In genomic region chr1:31980835-31981782, GRCh38 we compare ENCODE assay signal across 15 cellular contexts. TPM values are rescaled to one million over a fixed set of nuclear protein-coding genes. Genes with fewer than 3 reads are reported as not detected.
A peak's percentile ranks its signal among the peaks of the same experiment; 100 is the strongest.
DNase-seq lines count a peak whose midpoint lies in the region; ATAC-seq, FAIRE-seq and TF ChIP-seq lines count a peak whose summit lies in the region.
"Had no signal": no experiment of that assay in that cellular context is flagged by ENCODE, and none has a peak within 500 bp of the region (broad histone marks: within the 10 kb centered on the region; RNA-seq: fewer than 3 reads in every experiment).

No MANE protein-coding gene starts in this region.

- SMC1A ChIA-PET in GM12878 (lab: Charles Lee; ENCODE audit: uncharacterized antibody, unreplicated experiment) = interaction anchor here (0.6 to 7.5 kb wide), 10 partner anchors 8 to 63 kb away, joined by 3 to 45 read pairs (median 4); no protein-coding TSS in a partner anchor

- H3K4me1 ChIP-seq in BLaER1 (peaks cover 98% of the 10 kb centered on the region), MM.1S (ENCODE audit: low read length) (peaks cover 44% of the 10 kb centered on the region), GM12878 (ENCODE audit: control insufficient read depth, insufficient read depth, low read length) (peaks cover 32% of the 10 kb centered on the region), stomach (peaks cover 0 to 24% (median 21%) of the 10 kb centered on the region in 4 donors), hepatocyte (ENCODE audit: insufficient read depth) (peaks cover 9% of the 10 kb centered on the region)
- H3K4me1 ChIP-seq: psoas muscle had no signal

- H3K79me2 ChIP-seq in MM.1S (ENCODE audit: low read length) (no peaks in the 10 kb centered on the region), GM12878 (ENCODE audit: control insufficient read depth, insufficient read depth, low read length) (no peaks in the 10 kb centered on the region), hepatocyte (no peaks in the 10 kb centered on the region)

- H3K9me3 ChIP-seq in BLaER1 (no peaks in the 10 kb centered on the region), MM.1S (replicated peaks; ENCODE audit: insufficient read depth, low read length) (no peaks in the 10 kb centered on the region), GM12878 (replicated peaks; ENCODE audit: control insufficient read depth, insufficient read depth, low read length) (no peaks in the 10 kb centered on the region), stomach (no peaks in the 10 kb centered on the region), hepatocyte (ENCODE audit: low read depth) (no peaks in the 10 kb centered on the region)
- H3K9me3 ChIP-seq: psoas muscle had no signal

- ATAC-seq in GM12878 = peak; percentile 85
- ATAC-seq: psoas muscle had no signal

- H4K20me1 ChIP-seq in BLaER1 (no peaks in the 10 kb centered on the region), MM.1S (ENCODE audit: insufficient read depth, low read length) (no peaks in the 10 kb centered on the region), GM12878 (ENCODE audit: control insufficient read depth, insufficient read depth) (no peaks in the 10 kb centered on the region), hepatocyte (ENCODE audit: insufficient read depth, poor library complexity, severe bottlenecking) (no peaks in the 10 kb centered on the region)

- peak overlapping the region; percentile 67; the same call in 1 of the 2 replicates for H3K9ac ChIP-seq in BLaER1
- H3K9ac ChIP-seq in MM.1S (ENCODE audit: low read length) = peak overlapping the region; percentile 11; the same call in 1 of the 2 replicates
- no peak overlapping the region for H3K9ac ChIP-seq in GM12878 (ENCODE audit: control insufficient read depth, insufficient read depth, low read length)

- peak overlapping the region; percentile 66 for H2AFZ ChIP-seq in MM.1S (ENCODE audit: low read length)
- H2AFZ ChIP-seq in GM12878 (ENCODE audit: control insufficient read depth, low read depth, low read length) = peak overlapping the region; percentile 67
- H2AFZ ChIP-seq in hepatocyte = no peak overlapping the region

- H3K36me3 ChIP-seq in BLaER1 = no peaks in the 10 kb centered on the region
- no peaks in the 10 kb centered on the region for H3K36me3 ChIP-seq in MM.1S (replicated peaks; ENCODE audit: insufficient read depth, low read length)
- no peaks in the 10 kb centered on the region for H3K36me3 ChIP-seq in GM12878 (ENCODE audit: control insufficient read depth in 2 of 2, insufficient read depth in 2 of 2, low read length in 1 of 2)
- no peaks in the 10 kb centered on the region for H3K36me3 ChIP-seq in stomach
- no peaks in the 10 kb centered on the region for H3K36me3 ChIP-seq in hepatocyte (replicated peaks; ENCODE audit: insufficient read depth, low read depth)

- RAD21 ChIA-PET in GM12878 (lab: Charles Lee; ENCODE audit: unreplicated experiment) = interaction anchor here (0.6 to 1.1 kb wide), 3 partner anchors 19 to 173 kb away, joined by 3 to 5 read pairs (median 5); no protein-coding TSS in a partner anchor

- peaks cover 33% of the 10 kb centered on the region for H3F3A ChIP-seq in MM.1S (ENCODE audit: insufficient read depth, low read length)

- no peak for TF ChIP-seq POLR2A in GM12878 (IDR thresholded peaks at IDR 0.05; ENCODE audit: low read depth, low read length)
- TF ChIP-seq POLR2A in stomach (IDR thresholded peaks at IDR 0.05) = no peak

- DNase-seq in GM12865 (ENCODE audit: low read depth) (peak; percentile 83), MM.1S (peak; percentile 74), GM12878 (ENCODE audit: low read depth, low spot score) (peak; percentile 60), DMS53 (lab: John Stamatoyannopoulos, UW) (no peak), stomach (no peak), Kasumi-1 (lab: John Stamatoyannopoulos, UW) (no peak), hepatocyte (ENCODE audit: low spot score) (no peak)
- DNase-seq: mammary epithelial cell; psoas muscle; stimulated activated CD4-positive, alpha-beta T cell treated with anti-CD3 and anti-CD28 coated beads, Interleukin-1b, Interleukin-23, amount 100 ng/mL, for 48 hours had no signal

- WGBS in GM12878 (ENCODE audit: insufficient coverage, insufficient replicate concordance, low lambda C conversion rate, missing lambda C conversion rate) = 9% methylated on average over 12 of the region's 12 CpGs
- 72 to 80% (median 74%) methylated on average over 12 of the region's 12 CpGs for WGBS in stomach, 5 donors
- 87% methylated on average over 12 of the region's 12 CpGs for WGBS in hepatocyte (ENCODE audit: low lambda C conversion rate, missing lambda C conversion rate)

- TF ChIP-seq EP300 in GM12878 (IDR thresholded peaks at IDR 0.05; ENCODE audit: borderline replicate concordance in 1 of 2, control insufficient read depth in 1 of 2, low read depth in 2 of 2, low read length in 2 of 2) (peak in 1 of 2 experiments; percentile 65; a peak in 2 of 4 replicates), stomach (IDR thresholded peaks at IDR 0.05) (no peak)

- no peaks in the 10 kb centered on the region for H3K9me2 ChIP-seq in MM.1S (replicated peaks; ENCODE audit: insufficient read depth, low read length)
- no peaks in the 10 kb centered on the region for H3K9me2 ChIP-seq in hepatocyte (replicated peaks; ENCODE audit: insufficient read depth)

- TF ChIP-seq CTCF in GM12865 (IDR thresholded peaks at IDR 0.05; ENCODE audit: insufficient read depth, low read depth, low read length, missing control alignments) = no peak
- no peak for TF ChIP-seq CTCF in MM.1S (IDR thresholded peaks at IDR 0.05; ENCODE audit: low read length)
- TF ChIP-seq CTCF in GM12878 (IDR thresholded peaks at IDR 0.05 in 2 of 3, conservative IDR thresholded peaks at IDR 0.05 in 1 of 3; ENCODE audit: control insufficient read depth in 2 of 3, extremely low read depth in 1 of 3, insufficient read depth in 1 of 3, low read depth in 3 of 3, low read length in 3 of 3) = peak in 1 of 3 experiments; percentile 24; a peak in 1 of 6 replicates
- TF ChIP-seq CTCF in stomach (IDR thresholded peaks at IDR 0.05) = no peak
- no peak for TF ChIP-seq CTCF in hepatocyte (IDR thresholded peaks at IDR 0.05; ENCODE audit: poor library complexity)

- H3K27me3 ChIP-seq in BLaER1 (no peaks in the 10 kb centered on the region), MM.1S (replicated peaks; ENCODE audit: insufficient read depth, low read length) (no peaks in the 10 kb centered on the region), GM12878 (replicated peaks in 1 of 2; ENCODE audit: control insufficient read depth in 2 of 2, insufficient read depth in 2 of 2, low read length in 1 of 2) (no peaks in the 10 kb centered on the region), stomach (no peaks in the 10 kb centered on the region), hepatocyte (no peaks in the 10 kb centered on the region)

- POLR2A ChIA-PET in GM12878 (lab: Charles Lee) = interaction anchor here (0.5 to 1.4 kb wide), 11 partner anchors 9 to 1044 kb away, joined by 3 to 7 read pairs (median 4); partner anchors contain the start of gene KPNA6

- intact Hi-C loops in GM12878 (cut with micrococcal nuclease; ENCODE audit: unreplicated experiment) (loop anchor here (5.0 kb wide), 2 partner anchors 36 to 319 kb away; no protein-coding TSS in a partner anchor), stomach (cut with DNase I; ENCODE audit: low total_unique reads) (no loop called here)

- TF ChIP-seq RAD21 in GM12878 (IDR thresholded peaks at IDR 0.05; ENCODE audit: insufficient read depth, low read depth, low read length) = no peak

- no TSS peak for BruUV-seq in GM12878 (replicated peaks; lab: Mats Ljungman, UMichigan)

- in situ Hi-C loops in GM12878 (cut with MboI) = no loop called here

- FAIRE-seq in GM12878 (lab: Jason Lieb, UNC) = peak; percentile 7
- FAIRE-seq: bronchial epithelial cell, H1 had no signal

- peak overlapping the region; percentile 9; the same call in 1 of the 2 replicates for H3K4me3 ChIP-seq in BLaER1
- H3K4me3 ChIP-seq in GM12865 (ENCODE audit: low read depth, low read length) = no peak overlapping the region
- peak overlapping the region; percentile 20; the same call in 1 of the 2 replicates for H3K4me3 ChIP-seq in MM.1S (ENCODE audit: low read length)
- no peak overlapping the region for H3K4me3 ChIP-seq in GM12878
- no peak overlapping the region for H3K4me3 ChIP-seq in stomach
- H3K4me3 ChIP-seq in hepatocyte = no peak overlapping the region
- H3K4me3 ChIP-seq: psoas muscle had no signal

- CTCF ChIA-PET in GM12878 (lab: Yijun Ruan, JAX) = interaction anchor here (1.0 to 2.3 kb wide), 5 partner anchors 8 to 130 kb away, joined by 3 to 15 read pairs (median 5); no protein-coding TSS in a partner anchor

- peak overlapping the region; percentile 93 for H3K4me2 ChIP-seq in BLaER1
- peak overlapping the region; percentile 61 for H3K4me2 ChIP-seq in MM.1S (ENCODE audit: low read depth, low read length)
- H3K4me2 ChIP-seq in GM12878 (ENCODE audit: control insufficient read depth, insufficient read depth) = peak overlapping the region; percentile 69
- H3K4me2 ChIP-seq in hepatocyte = no peak overlapping the region

- H3K27ac ChIP-seq in BLaER1 (peak overlapping the region; percentile 90), MM.1S (ENCODE audit: low read length) (peak overlapping the region; percentile 73; the same call in 1 of the 2 replicates), GM12878 (ENCODE audit: control insufficient read depth, insufficient read depth) (peak overlapping the region; percentile 36), stomach (no peak overlapping the region), hepatocyte (no peak overlapping the region)
- H3K27ac ChIP-seq: C4-2B, epithelial cell of prostate, psoas muscle had no signal

RNA-seq across cellular contexts. Expression of gene KHDRBS1, which starts 32.6 kb away (rescaled TPM):
- total RNA-seq in GM12878 (2013; cell fraction: nucleolus; rRNA removed) = 64.4 and 68.6 TPM in 2 replicates
- 70.5 and 82.1 TPM in 2 replicates for total RNA-seq in GM12878 (2014; rRNA removed)
- total RNA-seq in GM12878 (2014; rRNA removed; fragmentation: Illumina TruSeq; extraction: Trizol) = 94.4 and 96.7 TPM in 2 replicates
- total RNA-seq in GM12878 (2021) = 197 and 204 TPM in 2 replicates
- polyA plus RNA-seq in GM12878 (2011; ENCODE audit: low read depth) = 86.5 TPM
- 55.8 and 75.1 TPM in 2 replicates for polyA plus RNA-seq in GM12878 (2011; rRNA removed)
- 45.5 and 56.2 TPM in 2 replicates for polyA plus RNA-seq in GM12878 (2011; cell fraction: cytosol; rRNA removed)
- 47.1 and 71.8 TPM in 2 replicates for polyA plus RNA-seq in GM12878 (2011; cell fraction: nucleus; rRNA removed)
- 125 and 131 TPM in 2 replicates for polyA plus RNA-seq in GM12878 (2012)
- 163 and 170 TPM in 2 replicates for polyA plus RNA-seq in GM12878 (2014; fragmentation: Illumina TruSeq; extraction: Trizol)
- 10 to 100 TPM; 42.5 to 97.6 TPM for polyA plus RNA-seq in GM12878 (2014; fragmentation: Nextera tagmentation; extraction: Ambion mirVana)
- 90.0 and 97.9 TPM in 2 replicates for polyA plus RNA-seq in GM12878 (2014; rRNA removed)
- polyA plus RNA-seq in GM12878 (2016; fragmentation: Nextera tagmentation; extraction: Ambion mirVana) = 100 to 1,000 TPM; 142 to 157 TPM
- 29.4 and 34.5 TPM in 2 replicates for polyA minus RNA-seq in GM12878 (2011; rRNA and poly(A)+ RNA removed)
- 36.6 and 38.2 TPM in 2 replicates for polyA minus RNA-seq in GM12878 (2011; cell fraction: cytosol; rRNA and poly(A)+ RNA removed)
- 16.7 and 34.1 TPM in 2 replicates for polyA minus RNA-seq in GM12878 (2011; cell fraction: nucleus; rRNA and poly(A)+ RNA removed)
- 10 to 100 TPM; 21.4 to 99.9 (median 76.9) TPM for total RNA-seq in stomach
- polyA plus RNA-seq in stomach = 10 to 100 TPM; 50.3 to 64.5 (median 53.6) TPM
- total RNA-seq in hepatocyte = 88.4 and 98.7 TPM in 2 replicates
- polyA plus RNA-seq in hepatocyte = 81.9 and 92.0 TPM in 2 replicates

RNA-seq across cellular contexts. Expression of gene PTP4A2, which starts 42.9 kb away (rescaled TPM):
- total RNA-seq in GM12878 (2013; cell fraction: nucleolus; rRNA removed) = 309 and 320 TPM in 2 replicates
- 334 and 416 TPM in 2 replicates for total RNA-seq in GM12878 (2014; rRNA removed)
- 390 and 401 TPM in 2 replicates for total RNA-seq in GM12878 (2014; rRNA removed; fragmentation: Illumina TruSeq; extraction: Trizol)
- 348 and 360 TPM in 2 replicates for total RNA-seq in GM12878 (2021)
- 133 TPM for polyA plus RNA-seq in GM12878 (2011; ENCODE audit: low read depth)
- polyA plus RNA-seq in GM12878 (2011; rRNA removed) = 909 and 1,265 TPM in 2 replicates
- 152 and 181 TPM in 2 replicates for polyA plus RNA-seq in GM12878 (2011; cell fraction: cytosol; rRNA removed)
- 120 and 153 TPM in 2 replicates for polyA plus RNA-seq in GM12878 (2011; cell fraction: nucleus; rRNA removed)
- polyA plus RNA-seq in GM12878 (2012) = 252 and 315 TPM in 2 replicates
- polyA plus RNA-seq in GM12878 (2014; fragmentation: Illumina TruSeq; extraction: Trizol) = 547 and 710 TPM in 2 replicates
- 100 to 1,000 TPM; 268 to 424 TPM for polyA plus RNA-seq in GM12878 (2014; fragmentation: Nextera tagmentation; extraction: Ambion mirVana)
- polyA plus RNA-seq in GM12878 (2014; rRNA removed) = 180 and 224 TPM in 2 replicates
- 100 to 1,000 TPM; 232 to 423 TPM for polyA plus RNA-seq in GM12878 (2016; fragmentation: Nextera tagmentation; extraction: Ambion mirVana)
- 326 and 414 TPM in 2 replicates for polyA minus RNA-seq in GM12878 (2011; rRNA and poly(A)+ RNA removed)
- polyA minus RNA-seq in GM12878 (2011; cell fraction: cytosol; rRNA and poly(A)+ RNA removed) = 268 and 284 TPM in 2 replicates
- polyA minus RNA-seq in GM12878 (2011; cell fraction: nucleus; rRNA and poly(A)+ RNA removed) = 63.8 and 72.4 TPM in 2 replicates
- 100 to 1,000 TPM in 3 of 5 donors, 10 to 100 TPM in 2; 81.7 to 330 (median 218) TPM for total RNA-seq in stomach
- 100 to 1,000 TPM in 2 of 3 donors, 10 to 100 TPM in 1; 78.6 to 182 (median 153) TPM for polyA plus RNA-seq in stomach
- total RNA-seq in hepatocyte = 354 and 381 TPM in 2 replicates
- 300 and 374 TPM in 2 replicates for polyA plus RNA-seq in hepatocyte

Comparison
In these comparisons a context has a peak if more than half of its experiments do, and no peak if none do; other contexts are left out.
1. H3K27ac ChIP-seq: peak in BLaER1 (single experiment), MM.1S (single experiment) and GM12878 (single experiment); none in stomach (0 of 5) and hepatocyte (single experiment).
2. H3K4me3 ChIP-seq: peak in BLaER1 (single experiment) and MM.1S (single experiment); none in GM12865 (single experiment), GM12878 (single experiment), stomach (0 of 4) and hepatocyte (single experiment).
3. DNase-seq: peak in GM12865 (single experiment), MM.1S (single experiment) and GM12878 (single experiment); none in DMS53 (single experiment), stomach (single experiment), Kasumi-1 (0 of 2) and hepatocyte (single experiment).